16 cellular contexts compared by ENCODE assay signal in genomic region chr22:47030881-47031627, GRCh38.
DNase-seq lines count a peak whose midpoint lies in the region; ATAC-seq and TF ChIP-seq lines count a peak whose summit lies in the region.
"Had no signal": no experiment of that assay in that cellular context is flagged by ENCODE, and none has a peak within 500 bp of the region (broad histone marks: within the 10 kb centered on the region; RNA-seq: fewer than 3 reads in every experiment).

No MANE protein-coding gene starts in this region.

- no peaks in the 10 kb centered on the region for H3K9me3 ChIP-seq in MG63

- H3K27ac ChIP-seq in temporal lobe (ENCODE audit: low read depth, low read length), result peak overlapping the region; percentile 70
- H3K27ac ChIP-seq: cardiac muscle cell had no signal

- H3K4me3 ChIP-seq in MG63 (no peak overlapping the region), fibroblast of the aortic adventitia (ENCODE audit: low read depth, low read length) (no peak overlapping the region)
- H3K4me3 ChIP-seq: cardiac muscle cell had no signal

- DNase-seq in NCI-H1436 (lab: John Stamatoyannopoulos, UW) (peak; percentile 35), NCI-H1436 treated with DMSO at 0.1 percent for 48 hours (lab: John Stamatoyannopoulos, UW) (no peak), MG63 (peak; percentile 16), fibroblast of the aortic adventitia (ENCODE audit: low read depth) (peak; percentile 14), ureter (ENCODE audit: low spot score) (no peak), GOT3 (lab: John Stamatoyannopoulos, UW) (no peak)
- DNase-seq: 8988T; activated CD4-positive, alpha-beta T cell treated with anti-CD3 and anti-CD28 coated beads for 36 hours; activated naive CD8-positive, alpha-beta T cell treated with anti-CD3 and anti-CD28 coated beads, Interleukin-2, amount 10 ng/mL, durations not matched to agents 7 days and 5 days; activated T-cell treated with anti-CD3 and anti-CD28 coated beads for 4 hours; CD4-positive, alpha-beta memory T cell; small intestine; stimulated activated naive CD4-positive, alpha-beta T cell had no signal

- H3K27me3 ChIP-seq in MG63, result no peaks in the 10 kb centered on the region
- H3K27me3 ChIP-seq: cardiac muscle cell had no signal

- no peak for ATAC-seq in HG02642 (IDR thresholded peaks at IDR 0.05; ENCODE audit: poor library complexity, unreplicated experiment)
- ATAC-seq: activated CD4-positive, alpha-beta T cell treated with anti-CD3 and anti-CD28 coated beads for 36 hours had no signal

- TF ChIP-seq CTCF in fibroblast of the aortic adventitia (IDR thresholded peaks at IDR 0.05; ENCODE audit: insufficient read depth, low read length), result no peak

- H3K36me3 ChIP-seq in MG63, result no peaks in the 10 kb centered on the region
- H3K36me3 ChIP-seq: cardiac muscle cell had no signal

Comparison
In these comparisons a context has a peak if more than half of its experiments do, and no peak if none do; other contexts are left out.
1. DNase-seq: peak in NCI-H1436 (single experiment), MG63 (single experiment) and fibroblast of the aortic adventitia (single experiment); none in NCI-H1436 treated with DMSO at 0.1 percent for 48 hours (single experiment), ureter (single experiment) and GOT3 (single experiment).